14 cellular contexts compared by ENCODE assay signal in genomic region chr2:10675126-10675525, GRCh38. TPM values are rescaled to one million over a fixed set of nuclear protein-coding genes. Genes with fewer than 3 reads are reported as not detected.
"Had no signal": no experiment of that assay in that cellular context is flagged by ENCODE, and none has a peak within 500 bp of the region (broad histone marks: within the 10 kb centered on the region; RNA-seq: fewer than 3 reads in every experiment).

No MANE protein-coding gene starts in this region.

- H3K9me3 Mint-ChIP-seq: activated T-helper 2 cell treated with anti-CD3 and anti-CD28 coated beads, Interferon-gamma antibody, Interleukin-2, Interleukin-4, amounts not matched to agents 10 μg/mL and 5 μg/mL and 100 μg/mL, durations not matched to agents 14 hours and 24 hours and 36 hours; stimulated activated memory B cell treated with anti-CD40 and anti-IgM and Interleukin-4, amounts not matched to agents 10 μg/mL and 1 μg/mL and 100 μg/mL, for 72 hours; T-helper 2 cell treated with Interferon-gamma antibody and Interleukin-4, amounts not matched to agents 5 μg/mL and 100 μg/mL, for 36 hours had no signal

- H3K4me3 ChIP-seq: dorsolateral prefrontal cortex, esophagus muscularis mucosa, left ventricle myocardium inferior, psoas muscle, right lobe of liver, transverse colon had no signal

- H3K27me3 Mint-ChIP-seq: stimulated activated memory B cell treated with anti-CD40 and anti-IgM and Interleukin-4, amounts not matched to agents 10 μg/mL and 1 μg/mL and 100 μg/mL, for 72 hours had no signal

- H3K27ac ChIP-seq: dorsolateral prefrontal cortex, esophagus muscularis mucosa, left ventricle myocardium inferior, psoas muscle, right lobe of liver, transverse colon had no signal

- H3K27ac Mint-ChIP-seq: stimulated activated memory B cell treated with anti-CD40 and anti-IgM and Interleukin-4, amounts not matched to agents 10 μg/mL and 1 μg/mL and 100 μg/mL, for 72 hours; T-helper 2 cell treated with Interferon-gamma antibody and Interleukin-4, amounts not matched to agents 5 μg/mL and 100 μg/mL, for 36 hours had no signal

- DNase-seq: activated CD4-positive, alpha-beta T cell treated with anti-CD3 and anti-CD28 coated beads, Interleukin-2, amount 50 U/mL, for 48 hours; dorsolateral prefrontal cortex; foreskin fibroblast; left ventricle myocardium inferior; mesenchymal stem cell; psoas muscle; right lobe of liver; substantia nigra; transverse colon had no signal

- ATAC-seq: activated CD4-positive, CD25-positive, alpha-beta regulatory T cell treated with anti-CD3 and anti-CD28 coated beads, Interleukin-2, amount 50 U/mL, for 24 hours; psoas muscle; right lobe of liver; stimulated activated memory B cell treated with anti-CD40 and anti-IgM and Interleukin-4, amounts not matched to agents 10 μg/mL and 1 μg/mL and 100 μg/mL, for 72 hours had no signal

- H3K4me1 Mint-ChIP-seq: stimulated activated memory B cell treated with anti-CD40 and anti-IgM and Interleukin-4, amounts not matched to agents 10 μg/mL and 1 μg/mL and 100 μg/mL, for 72 hours had no signal

- H3K4me3 Mint-ChIP-seq: stimulated activated memory B cell treated with anti-CD40 and anti-IgM and Interleukin-4, amounts not matched to agents 10 μg/mL and 1 μg/mL and 100 μg/mL, for 72 hours; T-helper 2 cell treated with Interferon-gamma antibody and Interleukin-4, amounts not matched to agents 5 μg/mL and 100 μg/mL, for 36 hours had no signal

- H3K9me3 ChIP-seq: esophagus muscularis mucosa, left ventricle myocardium inferior, psoas muscle, right lobe of liver, transverse colon had no signal

- H3K4me1 ChIP-seq: esophagus muscularis mucosa, psoas muscle, right lobe of liver, transverse colon had no signal

- H3K27me3 ChIP-seq: dorsolateral prefrontal cortex, esophagus muscularis mucosa, right lobe of liver, transverse colon had no signal

RNA-seq across cellular contexts. Expression of gene ATP6V1C2, which starts 46.3 kb away (rescaled TPM):
- total RNA-seq: activated T-helper 2 cell treated with anti-CD3 and anti-CD28 coated beads, Interferon-gamma antibody, Interleukin-2, Interleukin-4, amounts not matched to agents 10 μg/mL and 5 μg/mL and 100 μg/mL, durations not matched to agents 14 hours and 24 hours and 36 hours had no signal
